In the genomic region with DNA sequence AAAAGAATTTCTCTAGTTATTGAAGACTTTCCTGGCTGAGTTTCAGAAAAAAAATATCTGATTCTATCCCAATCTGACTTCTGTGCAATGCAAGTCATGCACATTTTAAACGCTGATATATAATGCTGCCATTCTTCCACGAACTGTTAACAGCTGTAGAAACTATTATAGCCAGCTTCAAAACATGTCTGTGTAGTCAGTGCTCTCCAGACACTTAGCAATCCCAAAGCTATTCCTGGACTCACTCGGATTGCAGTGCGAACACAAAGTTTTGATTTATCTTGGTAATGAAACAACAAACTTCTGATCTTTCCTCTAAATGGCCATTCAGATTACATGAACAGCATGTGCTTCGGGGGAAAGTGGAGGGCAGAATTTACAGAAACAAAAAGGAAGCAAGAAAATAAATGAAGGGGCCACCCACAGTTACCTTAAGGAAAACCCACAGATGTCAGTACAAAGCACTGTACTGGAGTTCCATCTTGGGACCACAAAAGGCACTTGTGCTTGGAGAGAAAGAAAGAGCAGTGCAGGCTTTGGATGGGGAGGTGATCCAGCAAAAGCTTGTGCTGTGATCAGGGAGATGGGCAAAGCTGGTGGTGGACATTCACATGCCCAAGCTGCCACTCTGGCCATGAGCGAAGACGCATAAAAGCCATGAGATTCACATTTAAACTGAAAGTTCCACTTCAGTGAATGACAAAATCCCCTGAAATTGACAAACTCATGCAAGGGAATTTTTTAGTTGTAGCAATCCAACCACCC, we compare ENCODE assay signal across 19 cellular contexts. TPM values are rescaled to one million over a fixed set of nuclear protein-coding genes. Genes with fewer than 3 reads are reported as not detected.
A peak's percentile ranks its signal among the peaks of the same experiment; 100 is the strongest.
DNase-seq lines count a peak whose midpoint lies in the region; ATAC-seq, FAIRE-seq and TF ChIP-seq lines count a peak whose summit lies in the region.
"Had no signal": no experiment of that assay in that cellular context is flagged by ENCODE, and none has a peak within 500 bp of the region (broad histone marks: within the 10 kb centered on the region; RNA-seq: fewer than 3 reads in every experiment).

No MANE protein-coding gene starts in this region.

- no peak for DNase-seq in GM18507 (ENCODE audit: extremely low spot score, insufficient read length, low read depth)
- DNase-seq in astrocyte of the hippocampus (ENCODE audit: low read depth, low spot score) = peak; percentile 18
- DNase-seq in left ventricle myocardium inferior = no peak
- DNase-seq in stimulated activated naive B cell treated with anti-CD40 and anti-IgM and Interleukin-4, amounts not matched to agents 10 μg/mL and 1 μg/mL and 100 μg/mL, for 72 hours = no peak
- no peak for DNase-seq in NCI-H1694 (lab: John Stamatoyannopoulos, UW)
- no peak for DNase-seq in central memory CD4-positive, alpha-beta T cell
- DNase-seq: amniotic stem cell, gastrocnemius medialis, left lung, NCI-H1694 treated with DMSO at 0.1 percent for 48 hours, NCI-H446, pancreas, SIG-M5, tibial artery had no signal

- FAIRE-seq in GM18507 (lab: Jason Lieb, UNC) = peak; percentile 15
- FAIRE-seq: pancreas had no signal

- no peaks in the 10 kb centered on the region for H3K27me3 Mint-ChIP-seq in stimulated activated naive B cell treated with anti-CD40 and anti-IgM and Interleukin-4, amounts not matched to agents 10 μg/mL and 1 μg/mL and 100 μg/mL, for 72 hours

- peak overlapping the region; percentile 14 to 38 for H3K4me3 Mint-ChIP-seq in stimulated activated naive B cell treated with anti-CD40 and anti-IgM and Interleukin-4, amounts not matched to agents 10 μg/mL and 1 μg/mL and 100 μg/mL, for 72 hours
- H3K4me3 Mint-ChIP-seq: T-helper 2 cell treated with Interferon-gamma antibody and Interleukin-4, amounts not matched to agents 5 μg/mL and 100 μg/mL, for 36 hours had no signal

- peak overlapping the region; percentile 2 for H3K4me3 ChIP-seq in left ventricle myocardium inferior
- H3K4me3 ChIP-seq: BLaER1 treated with 17β-estradiol and CSF1 and Interleukin-3, amounts not matched to agents 10 nM and 100 nM; gastrocnemius medialis; left lung; pancreas; tibial artery had no signal

- peak overlapping the region; percentile 20 for H3K27ac ChIP-seq in left ventricle myocardium inferior (replicated peaks)
- H3K27ac ChIP-seq: BLaER1 treated with 17β-estradiol and CSF1 and Interleukin-3, amounts not matched to agents 10 nM and 100 nM; gastrocnemius medialis; left lung; pancreas; tibial artery had no signal

- H3K9me3 Mint-ChIP-seq in stimulated activated naive B cell treated with anti-CD40 and anti-IgM and Interleukin-4, amounts not matched to agents 10 μg/mL and 1 μg/mL and 100 μg/mL, for 72 hours = peaks cover 0 to 10% of the 10 kb centered on the region in 2 donors
- H3K9me3 Mint-ChIP-seq: activated T-helper 2 cell treated with anti-CD3 and anti-CD28 coated beads, Interferon-gamma antibody, Interleukin-2, Interleukin-4, amounts not matched to agents 10 μg/mL and 5 μg/mL and 100 μg/mL, durations not matched to agents 14 hours and 24 hours and 36 hours; T-helper 2 cell treated with Interferon-gamma antibody and Interleukin-4, amounts not matched to agents 5 μg/mL and 100 μg/mL, for 36 hours had no signal

- H3K36me3 ChIP-seq in left ventricle myocardium inferior = no peaks in the 10 kb centered on the region
- H3K36me3 ChIP-seq: BLaER1 treated with 17β-estradiol and CSF1 and Interleukin-3, amounts not matched to agents 10 nM and 100 nM; gastrocnemius medialis; left lung; pancreas; tibial artery had no signal

- peaks cover 30 to 76% of the 10 kb centered on the region in 2 donors for H3K4me1 Mint-ChIP-seq in stimulated activated naive B cell treated with anti-CD40 and anti-IgM and Interleukin-4, amounts not matched to agents 10 μg/mL and 1 μg/mL and 100 μg/mL, for 72 hours

- no peaks in the 10 kb centered on the region for H3K9me3 ChIP-seq in left ventricle myocardium inferior (replicated peaks)
- H3K9me3 ChIP-seq: gastrocnemius medialis, left lung, pancreas, tibial artery had no signal

- H3K27ac Mint-ChIP-seq in stimulated activated naive B cell treated with anti-CD40 and anti-IgM and Interleukin-4, amounts not matched to agents 10 μg/mL and 1 μg/mL and 100 μg/mL, for 72 hours = peak overlapping the region; percentile 71
- H3K27ac Mint-ChIP-seq: activated T-helper 2 cell treated with anti-CD3 and anti-CD28 coated beads, Interferon-gamma antibody, Interleukin-2, Interleukin-4, amounts not matched to agents 10 μg/mL and 5 μg/mL and 100 μg/mL, durations not matched to agents 14 hours and 24 hours and 36 hours; T-helper 2 cell treated with Interferon-gamma antibody and Interleukin-4, amounts not matched to agents 5 μg/mL and 100 μg/mL, for 36 hours had no signal

- no peak for TF ChIP-seq CTCF in left ventricle myocardium inferior (IDR thresholded peaks at IDR 0.05; ENCODE audit: borderline replicate concordance)

- peaks cover 36% of the 10 kb centered on the region for H3K4me1 ChIP-seq in left ventricle myocardium inferior
- H3K4me1 ChIP-seq: left lung, pancreas had no signal

- intact Hi-C loops in left ventricle myocardium inferior (cut with micrococcal nuclease) = no loop called here

- no peaks in the 10 kb centered on the region for H3K27me3 ChIP-seq in left ventricle myocardium inferior (ENCODE audit: low read depth)
- H3K27me3 ChIP-seq: BLaER1 treated with 17β-estradiol and CSF1 and Interleukin-3, amounts not matched to agents 10 nM and 100 nM; gastrocnemius medialis; left lung; tibial artery had no signal

- peaks cover 0 to 5% of the 10 kb centered on the region in 2 donors for H3K36me3 Mint-ChIP-seq in stimulated activated naive B cell treated with anti-CD40 and anti-IgM and Interleukin-4, amounts not matched to agents 10 μg/mL and 1 μg/mL and 100 μg/mL, for 72 hours

- peak; percentile 49 to 60 for ATAC-seq in stimulated activated naive B cell treated with anti-CD40 and anti-IgM and Interleukin-4, amounts not matched to agents 10 μg/mL and 1 μg/mL and 100 μg/mL, for 72 hours (replicated peaks)
- no peak for ATAC-seq in HG02870 (IDR thresholded peaks at IDR 0.05; ENCODE audit: unreplicated experiment)
- ATAC-seq: activated CD4-positive, CD25-positive, alpha-beta regulatory T cell treated with anti-CD3 and anti-CD28 coated beads, Interleukin-2, amount 50 U/mL, for 24 hours; gastrocnemius medialis; left lung; pancreas had no signal

RNA-seq across cellular contexts. Expression of a gene that starts 32.2 kb away (rescaled TPM):
- 18.9 TPM for total RNA-seq in left ventricle myocardium inferior

RNA-seq across cellular contexts. Expression of a gene that starts 43.8 kb away (rescaled TPM):
- total RNA-seq in left ventricle myocardium inferior = 0.52 TPM
